Comparison of ENCODE assay signal across 21 cellular contexts in the genomic region with DNA sequence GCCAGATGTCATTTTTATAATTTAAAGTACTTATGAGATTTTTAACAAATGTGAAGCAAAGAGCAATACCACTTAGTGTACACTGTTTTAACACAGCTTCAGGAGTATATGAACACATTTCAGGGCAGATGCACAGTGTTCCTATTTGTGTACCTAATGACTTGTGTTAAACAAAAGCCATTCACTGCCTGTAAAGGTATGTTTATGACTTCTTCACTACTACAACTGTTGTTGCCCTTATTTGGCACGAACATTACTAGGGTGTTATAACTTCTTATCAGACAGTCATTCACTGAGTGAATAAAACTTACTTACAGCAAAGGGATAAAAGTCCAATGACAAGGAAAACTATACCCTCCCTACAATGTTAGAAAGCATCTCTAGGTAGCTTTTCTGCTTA.
A peak's percentile ranks its signal among the peaks of the same experiment; 100 is the strongest.
DNase-seq lines count a peak whose midpoint lies in the region; ATAC-seq, FAIRE-seq and TF ChIP-seq lines count a peak whose summit lies in the region.
"Had no signal": no experiment of that assay in that cellular context is flagged by ENCODE, and none has a peak within 500 bp of the region (broad histone marks: within the 10 kb centered on the region; RNA-seq: fewer than 3 reads in every experiment).

No MANE protein-coding gene starts in this region.

- H3K27ac ChIP-seq in VCaP, result peak overlapping the region; percentile 60
- H3K27ac ChIP-seq in small intestine (ENCODE audit: low read depth in 1 of 2, low read length in 1 of 2), result no peak overlapping the region
- H3K27ac ChIP-seq: 22Rv1, A549, C4-2B, HL-60 had no signal

- no peak for TF ChIP-seq POLR2A in GM12891 (IDR thresholded peaks at IDR 0.05; ENCODE audit: low read depth, low read length)

- no peaks in the 10 kb centered on the region for H3K9me3 ChIP-seq in small intestine (ENCODE audit: control insufficient read depth, low read depth)
- H3K9me3 ChIP-seq: A549, Caco-2 had no signal

- H3K27me3 ChIP-seq in small intestine (ENCODE audit: control insufficient read depth in 2 of 2, insufficient read depth in 2 of 2, low read length in 2 of 2), result no peaks in the 10 kb centered on the region

- in situ Hi-C loops in G401 (cut with HindIII; ENCODE audit: low sequenced_read_pairs), result no loop called here

- no peak for DNase-seq in GM12891 (ENCODE audit: insufficient read length, low spot score)
- no peak for DNase-seq in left colon
- DNase-seq in small intestine, result peak; percentile 84
- DNase-seq in G401 (ENCODE audit: low spot score), result no peak
- no peak for DNase-seq in T-helper 2 cell treated with Interferon-gamma antibody and Interleukin-4, amounts not matched to agents 5 μg/mL and 100 μg/mL, for 36 hours (ENCODE audit: low spot score)
- DNase-seq in middle frontal gyrus (ENCODE audit: extremely low spot score, low spot score), result no peak
- DNase-seq: AML-193; Caco-2; CD4-positive, alpha-beta T cell; GDM1; HCEC 1CT; IMR-90 had no signal

- no peaks in the 10 kb centered on the region for H3K9me3 Mint-ChIP-seq in T-helper 2 cell treated with Interferon-gamma antibody and Interleukin-4, amounts not matched to agents 5 μg/mL and 100 μg/mL, for 36 hours
- H3K9me3 Mint-ChIP-seq: CD4-positive, alpha-beta T cell; GM23338 had no signal

- no peak overlapping the region for H3K4me3 Mint-ChIP-seq in T-helper 2 cell treated with Interferon-gamma antibody and Interleukin-4, amounts not matched to agents 5 μg/mL and 100 μg/mL, for 36 hours
- H3K4me3 Mint-ChIP-seq: CD4-positive, alpha-beta T cell; GM23338 had no signal

- H3K27ac Mint-ChIP-seq in T-helper 2 cell treated with Interferon-gamma antibody and Interleukin-4, amounts not matched to agents 5 μg/mL and 100 μg/mL, for 36 hours, result no peak overlapping the region
- H3K27ac Mint-ChIP-seq: CD4-positive, alpha-beta T cell had no signal

- peaks cover 2 to 4% of the 10 kb centered on the region in 2 donors for H3K4me1 ChIP-seq in small intestine (ENCODE audit: control insufficient read depth in 2 of 2, insufficient read depth in 1 of 2, low read depth in 1 of 2, low read length in 1 of 2)
- H3K4me1 ChIP-seq: Caco-2 had no signal

- intact Hi-C loops in left colon (cut with DNase I, micrococcal nuclease), result no loop called here

- H3K4me1 Mint-ChIP-seq in T-helper 2 cell treated with Interferon-gamma antibody and Interleukin-4, amounts not matched to agents 5 μg/mL and 100 μg/mL, for 36 hours (ENCODE audit: low read depth), result no peaks in the 10 kb centered on the region

- 7 to 56% (median 11%) methylated on average over 1 of the region's 1 CpG for WGBS in small intestine, 3 donors

- H3K36me3 ChIP-seq in small intestine (ENCODE audit: control insufficient read depth in 2 of 2, insufficient read depth in 2 of 2, low read length in 2 of 2), result no peaks in the 10 kb centered on the region

- FAIRE-seq in GM12891 (lab: Jason Lieb, UNC), result peak; percentile 59
- no peak for FAIRE-seq in small intestine (lab: Jason Lieb, UNC)
- FAIRE-seq: A549, D721Med, H54, K562 had no signal

- no peak for TF ChIP-seq CTCF in VCaP (conservative IDR thresholded peaks at IDR 0.05)

- peak; percentile 96 for ATAC-seq in left colon
- ATAC-seq: A549, GM23338, K562 had no signal

- no peak overlapping the region for H3K4me3 ChIP-seq in small intestine (ENCODE audit: low read depth in 1 of 2, low read length in 2 of 2)
- H3K4me3 ChIP-seq: A549, GM23338, K562 had no signal

- peaks cover 5% of the 10 kb centered on the region for H3K27me3 Mint-ChIP-seq in T-helper 2 cell treated with Interferon-gamma antibody and Interleukin-4, amounts not matched to agents 5 μg/mL and 100 μg/mL, for 36 hours (ENCODE audit: low read depth)

- no peaks in the 10 kb centered on the region for H3K36me3 Mint-ChIP-seq in T-helper 2 cell treated with Interferon-gamma antibody and Interleukin-4, amounts not matched to agents 5 μg/mL and 100 μg/mL, for 36 hours (ENCODE audit: low read depth)

TF ChIP-seq in GM12891, 5 proteins besides CTCF, POLR2A, EP300 and RAD21:
- TF ChIP-seq POU2F2 (IDR thresholded peaks at IDR 0.05; ENCODE audit: low read depth, low read length) (no peak), SPI1 (IDR thresholded peaks at IDR 0.05; ENCODE audit: low read depth, low read length) (no peak), PAX5 (IDR thresholded peaks at IDR 0.05; ENCODE audit: insufficient read depth, low read length, severe bottlenecking) (no peak), TAF1 (IDR thresholded peaks at IDR 0.05; ENCODE audit: low read depth, low read length) (no peak), POLR2AphosphoS5 (IDR thresholded peaks at IDR 0.05; ENCODE audit: low read depth, low read length) (no peak)
